ENCODE assay signal across 1 cellular context in the genomic region with DNA sequence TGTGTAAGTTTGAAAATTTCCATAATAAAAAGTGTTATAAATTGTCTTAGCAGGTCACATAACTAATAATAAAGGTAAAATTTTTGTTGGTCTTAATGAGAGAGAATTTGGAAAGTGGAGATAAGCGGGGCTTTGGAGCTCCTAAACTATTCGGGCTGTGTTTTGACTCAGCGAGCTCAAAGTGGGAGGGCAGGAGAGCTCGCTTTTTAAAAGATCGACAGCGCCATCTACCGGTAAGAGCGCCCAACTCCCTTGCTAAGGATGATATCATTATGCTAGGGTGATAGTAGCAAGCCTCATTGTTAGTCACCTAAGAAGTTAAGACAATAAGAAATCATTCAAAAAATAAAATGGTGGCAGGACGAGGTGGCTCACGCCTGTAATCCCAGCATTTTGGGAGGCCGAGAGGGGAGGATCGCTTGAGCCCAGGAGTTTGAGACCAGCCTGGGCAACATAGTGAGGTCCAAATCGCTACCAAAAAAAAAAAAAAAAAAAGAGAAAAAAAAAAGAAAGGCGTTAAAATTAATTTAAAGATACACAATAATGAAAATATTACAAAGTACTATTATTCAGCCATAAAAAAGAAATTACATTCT.
TF ChIP-seq lines count a peak whose summit lies in the region.

No MANE protein-coding gene starts in this region.

TF ChIP-seq in H1, 55 proteins besides CTCF, POLR2A, EP300 and RAD21:
- TF ChIP-seq SP2 (IDR thresholded peaks at IDR 0.05; ENCODE audit: low read length) (no peak), CREB1 (IDR thresholded peaks at IDR 0.05) (no peak)
